20 cellular contexts compared by ENCODE assay signal in genomic region chr9:21989440-21990189, GRCh38. TPM values are rescaled to one million over a fixed set of nuclear protein-coding genes. Genes with fewer than 3 reads are reported as not detected.
DNase-seq lines count a peak whose midpoint lies in the region; TF ChIP-seq lines count a peak whose summit lies in the region.
"Had no signal": no experiment of that assay in that cellular context is flagged by ENCODE, and none has a peak within 500 bp of the region (broad histone marks: within the 10 kb centered on the region; RNA-seq: fewer than 3 reads in every experiment).

No MANE protein-coding gene starts in this region.

- H3K27ac ChIP-seq in Peyer's patch, result no peak overlapping the region
- H3K27ac ChIP-seq: 22Rv1, left lung had no signal

- DNase-seq in DMS 273 (lab: John Stamatoyannopoulos, UW; ENCODE audit: unreplicated experiment), result peak; percentile 13
- no peak for DNase-seq in DMS 273 treated with DMSO at 0.1 percent for 48 hours (lab: John Stamatoyannopoulos, UW)
- DNase-seq in NT2/D1 (ENCODE audit: low read depth, low spot score), result no peak
- no peak for DNase-seq in fibroblast of villous mesenchyme (ENCODE audit: low read depth)
- no peak for DNase-seq in skeletal muscle cell (ENCODE audit: low read depth)
- DNase-seq in NCI-H524 (lab: John Stamatoyannopoulos, UW), result no peak
- no peak for DNase-seq in amniotic stem cell (lab: John Stamatoyannopoulos, UW)
- DNase-seq in Peyer's patch, result no peak
- DNase-seq: activated CD4-positive, alpha-beta T cell treated with anti-CD3 and anti-CD28 coated beads, Interleukin-2, amount 50 U/mL, for 48 hours; activated effector memory CD4-positive, alpha-beta T cell treated with anti-CD3 and anti-CD28 coated beads, Interleukin-2, amount 50 U/mL, for 16 hours; CD8-positive, alpha-beta T cell; glutamatergic neuron; NCI-H1417 treated with DMSO at 0.1 percent for 48 hours; NCI-H510A; nephron progenitor cell; RPMI8226; T1000 had no signal

- H3K9me3 ChIP-seq in NT2/D1 (ENCODE audit: insufficient read depth, low read length) (no peaks in the 10 kb centered on the region), Peyer's patch (no peaks in the 10 kb centered on the region)
- H3K9me3 ChIP-seq: left lung had no signal

- TF ChIP-seq CTCF in fibroblast of villous mesenchyme (IDR thresholded peaks at IDR 0.05; ENCODE audit: insufficient read depth, low read depth, low read length) (no peak), Peyer's patch (IDR thresholded peaks at IDR 0.05) (no peak)

- peaks cover 3% of the 10 kb centered on the region for H3K4me1 ChIP-seq in NT2/D1 (ENCODE audit: insufficient read depth, insufficient read length)
- peaks cover 0 to 10% (median 0%) of the 10 kb centered on the region in 4 donors for H3K4me1 ChIP-seq in Peyer's patch

- TF ChIP-seq POLR2A in Peyer's patch (IDR thresholded peaks at IDR 0.05), result no peak

- H3K9ac ChIP-seq in NT2/D1 (ENCODE audit: insufficient read length, low read depth), result peak overlapping the region; percentile 17

- H3K36me3 ChIP-seq in NT2/D1 (ENCODE audit: insufficient read depth, insufficient read length, low read length), result no peaks in the 10 kb centered on the region
- H3K36me3 ChIP-seq in Peyer's patch, result no peaks in the 10 kb centered on the region
- H3K36me3 ChIP-seq: left lung had no signal

- H3K27me3 ChIP-seq in NT2/D1 (ENCODE audit: insufficient read depth, insufficient read length), result peaks cover 85% of the 10 kb centered on the region
- peaks cover 0 to 4% of the 10 kb centered on the region in 2 donors for H3K27me3 ChIP-seq in Peyer's patch

- H3K4me3 ChIP-seq in NT2/D1 (ENCODE audit: insufficient read length, low read depth), result peak overlapping the region; percentile 31
- H3K4me3 ChIP-seq in fibroblast of villous mesenchyme (ENCODE audit: low read depth, low read length), result peak overlapping the region; percentile 5
- H3K4me3 ChIP-seq in skeletal muscle cell (ENCODE audit: low read depth, low read length), result peak overlapping the region; percentile 9
- H3K4me3 ChIP-seq in Peyer's patch, result no peak overlapping the region
- H3K4me3 ChIP-seq: left lung had no signal

RNA-seq across cellular contexts. Expression of gene CDKN2A, which starts 4.6 kb away (rescaled TPM):
- total RNA-seq in fibroblast of villous mesenchyme (20.7 and 32.5 TPM in 2 replicates), Peyer's patch (10 to 100 TPM in 3 of 4 donors, not detected in 1; 12.9 to 37.1 (median 20.8) TPM)

RNA-seq across cellular contexts. Expression of gene CDKN2B-AS1, which starts 5.0 kb away (rescaled TPM):
- 5.2 and 9.5 TPM in 2 replicates for total RNA-seq in fibroblast of villous mesenchyme
- 100 to 1,000 TPM in 1 of 4 donors, 10 to 100 TPM in 3; 22.7 to 129 (median 52.0) TPM for total RNA-seq in Peyer's patch
- total RNA-seq: cardiac septum had no signal

RNA-seq across cellular contexts. Expression of gene CDKN2B, which starts 19.5 kb away (rescaled TPM):
- total RNA-seq in fibroblast of villous mesenchyme (43.2 and 58.3 TPM in 2 replicates), Peyer's patch (100 to 1,000 TPM in 3 of 4 donors, 10 to 100 TPM in 1; 15.7 to 375 (median 228) TPM)
- total RNA-seq: CD8-positive, alpha-beta T cell had no signal

Comparison
In these comparisons a context has a peak if more than half of its experiments do, and no peak if none do; other contexts are left out.
1. H3K4me3 ChIP-seq: peak in NT2/D1 (single experiment), fibroblast of villous mesenchyme (single experiment) and skeletal muscle cell (single experiment); none in Peyer's patch (0 of 4).